Comparison of ENCODE assay signal across 5 cellular contexts in the genomic region with DNA sequence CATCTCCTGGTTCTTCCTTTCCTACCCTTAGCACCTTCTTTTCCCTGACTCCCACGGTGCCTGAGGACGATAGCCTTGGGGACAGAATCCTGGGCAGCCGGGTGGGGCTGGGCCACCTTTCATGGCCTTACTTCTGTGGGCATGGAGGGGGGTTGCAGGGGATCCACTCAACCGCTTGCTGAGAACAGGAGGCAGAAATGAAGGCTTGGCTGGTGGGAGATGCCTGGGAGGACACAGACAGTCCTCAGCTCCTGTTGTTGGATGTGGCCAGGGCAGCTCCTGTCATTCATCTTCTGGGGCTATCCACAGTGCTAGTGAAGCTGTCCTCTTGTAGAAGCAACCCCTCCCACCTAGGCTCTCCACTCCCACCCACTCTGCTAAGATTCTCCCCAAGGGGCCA.
"Had no signal": no experiment of that assay in that cellular context is flagged by ENCODE, and none has a peak within 500 bp of the region (broad histone marks: within the 10 kb centered on the region; RNA-seq: fewer than 3 reads in every experiment).

No MANE protein-coding gene starts in this region.

- ATAC-seq: GM23338, K562 had no signal

- DNase-seq: H9, HCEC 1CT, IMR-90 had no signal

- H3K9me3 Mint-ChIP-seq: GM23338, H9 had no signal

- H3K27ac Mint-ChIP-seq: GM23338, H9 had no signal

- H3K4me3 Mint-ChIP-seq: GM23338, H9 had no signal

- H3K4me3 ChIP-seq: GM23338, K562 had no signal
